Comparison of ENCODE assay signal across 26 cellular contexts in genomic region chr3:103059481-103059880, GRCh38.
"Had no signal": no experiment of that assay in that cellular context is flagged by ENCODE, and none has a peak within 500 bp of the region (broad histone marks: within the 10 kb centered on the region; RNA-seq: fewer than 3 reads in every experiment).

No MANE protein-coding gene starts in this region.

- H3K27me3 ChIP-seq: esophagus squamous epithelium, heart right ventricle, spleen, suprapubic skin, tibial artery had no signal

- H3K9me3 Mint-ChIP-seq: activated CD4-positive, alpha-beta memory T cell treated with anti-CD3 and anti-CD28 coated beads for 36 hours; activated CD4-positive, alpha-beta T cell treated with anti-CD3 and anti-CD28 coated beads, Interleukin-2, amount 10 ng/mL, durations not matched to agents 24 days and 14 days; activated naive CD8-positive, alpha-beta T cell treated with anti-CD3 and anti-CD28 coated beads, Interleukin-2, amount 50 U/mL, for 24 hours; activated T-cell treated with anti-CD3 and anti-CD28 coated beads, Interleukin-2, amount 50 U/mL, for 24 hours; endodermal cell; neural crest cell had no signal

- H3K36me3 ChIP-seq: esophagus squamous epithelium, heart right ventricle, spleen, suprapubic skin, tibial artery, WERI-Rb-1 had no signal

- H3K9me3 ChIP-seq: esophagus squamous epithelium, heart right ventricle, psoas muscle, spleen, suprapubic skin, tibial artery had no signal

- ATAC-seq: activated naive CD8-positive, alpha-beta T cell treated with anti-CD3 and anti-CD28 coated beads, Interleukin-2, amount 50 U/mL, for 24 hours; heart right ventricle; naive thymus-derived CD8-positive, alpha-beta T cell; psoas muscle had no signal

- H3K27ac Mint-ChIP-seq: activated CD4-positive, alpha-beta memory T cell treated with anti-CD3 and anti-CD28 coated beads for 36 hours; activated CD4-positive, alpha-beta T cell treated with anti-CD3 and anti-CD28 coated beads, Interleukin-2, amount 10 ng/mL, durations not matched to agents 24 days and 14 days; activated naive CD8-positive, alpha-beta T cell treated with anti-CD3 and anti-CD28 coated beads, Interleukin-2, amount 50 U/mL, for 24 hours; activated T-cell treated with anti-CD3 and anti-CD28 coated beads, Interleukin-2, amount 50 U/mL, for 24 hours; endodermal cell; naive thymus-derived CD8-positive, alpha-beta T cell had no signal

- H3K79me2 ChIP-seq: parathyroid adenoma had no signal

- H3K36me3 Mint-ChIP-seq: activated CD4-positive, alpha-beta memory T cell treated with anti-CD3 and anti-CD28 coated beads for 36 hours; naive thymus-derived CD8-positive, alpha-beta T cell had no signal

- DNase-seq: activated CD4-positive, alpha-beta memory T cell treated with anti-CD3 and anti-CD28 coated beads for 36 hours; activated CD4-positive, alpha-beta T cell treated with anti-CD3 and anti-CD28 coated beads, Interleukin-2, amount 10 ng/mL, durations not matched to agents 24 days and 14 days; activated CD4-positive, CD25-positive, alpha-beta regulatory T cell treated with anti-CD3 and anti-CD28 coated beads, Interleukin-2, amount 50 U/mL, for 72 hours; activated CD8-positive, alpha-beta memory T cell treated with anti-CD3 and anti-CD28 coated beads, Interleukin-2, amount 50 U/mL, for 4 hours; activated gamma-delta T cell; activated naive CD4-positive, alpha-beta T cell treated with anti-CD3 and anti-CD28 coated beads, Interleukin-2, amount 50 U/mL, for 16 hours; activated naive CD8-positive, alpha-beta T cell treated with anti-CD3 and anti-CD28 coated beads, Interleukin-2, amount 50 U/mL, for 24 hours; activated T-cell treated with anti-CD3 and anti-CD28 coated beads, Interleukin-2, amount 50 U/mL, for 24 hours; amygdala; caudate nucleus; endodermal cell; esophagus squamous epithelium; foreskin melanocyte; heart right ventricle; islet precursor cell; naive thymus-derived CD8-positive, alpha-beta T cell; nucleus accumbens; psoas muscle; spleen; stimulated activated naive CD4-positive, alpha-beta T cell; tibial artery; WERI-Rb-1 had no signal

- H3K9ac ChIP-seq: parathyroid adenoma had no signal

- H3K4me3 Mint-ChIP-seq: activated CD4-positive, alpha-beta memory T cell treated with anti-CD3 and anti-CD28 coated beads for 36 hours; activated CD4-positive, alpha-beta T cell treated with anti-CD3 and anti-CD28 coated beads, Interleukin-2, amount 10 ng/mL, durations not matched to agents 24 days and 14 days; activated naive CD8-positive, alpha-beta T cell treated with anti-CD3 and anti-CD28 coated beads, Interleukin-2, amount 50 U/mL, for 24 hours; activated T-cell treated with anti-CD3 and anti-CD28 coated beads, Interleukin-2, amount 50 U/mL, for 24 hours; endodermal cell; naive thymus-derived CD8-positive, alpha-beta T cell; neural crest cell had no signal

- H3K27ac ChIP-seq: epithelial cell of prostate, esophagus squamous epithelium, heart right ventricle, parathyroid adenoma, psoas muscle, spleen, suprapubic skin, tibial artery, WERI-Rb-1 had no signal

- H3K27me3 Mint-ChIP-seq: activated CD4-positive, alpha-beta memory T cell treated with anti-CD3 and anti-CD28 coated beads for 36 hours; activated CD4-positive, alpha-beta T cell treated with anti-CD3 and anti-CD28 coated beads, Interleukin-2, amount 10 ng/mL, durations not matched to agents 24 days and 14 days; activated naive CD8-positive, alpha-beta T cell treated with anti-CD3 and anti-CD28 coated beads, Interleukin-2, amount 50 U/mL, for 24 hours; activated T-cell treated with anti-CD3 and anti-CD28 coated beads, Interleukin-2, amount 50 U/mL, for 24 hours; naive thymus-derived CD8-positive, alpha-beta T cell had no signal

- H3K4me1 ChIP-seq: esophagus squamous epithelium, heart right ventricle, parathyroid adenoma, psoas muscle, spleen, suprapubic skin, tibial artery had no signal

- H3K4me3 ChIP-seq: esophagus squamous epithelium, heart right ventricle, psoas muscle, spleen, suprapubic skin, tibial artery had no signal

- H3K4me1 Mint-ChIP-seq: activated CD4-positive, alpha-beta T cell treated with anti-CD3 and anti-CD28 coated beads, Interleukin-2, amount 10 ng/mL, durations not matched to agents 24 days and 14 days; activated naive CD8-positive, alpha-beta T cell treated with anti-CD3 and anti-CD28 coated beads, Interleukin-2, amount 50 U/mL, for 24 hours; naive thymus-derived CD8-positive, alpha-beta T cell; neural crest cell had no signal

- H2AFZ ChIP-seq: parathyroid adenoma had no signal
